In genomic region chr1:61337981-61338848, GRCh38 we compare ENCODE assay signal across 1 cellular context.
TF ChIP-seq lines count a peak whose summit lies in the region.

No MANE protein-coding gene starts in this region.

TF ChIP-seq in HepG2, 621 proteins besides CTCF, POLR2A, EP300 and RAD21 (continued from another document and continues in another):
- TF ChIP-seq, protein P1, sequence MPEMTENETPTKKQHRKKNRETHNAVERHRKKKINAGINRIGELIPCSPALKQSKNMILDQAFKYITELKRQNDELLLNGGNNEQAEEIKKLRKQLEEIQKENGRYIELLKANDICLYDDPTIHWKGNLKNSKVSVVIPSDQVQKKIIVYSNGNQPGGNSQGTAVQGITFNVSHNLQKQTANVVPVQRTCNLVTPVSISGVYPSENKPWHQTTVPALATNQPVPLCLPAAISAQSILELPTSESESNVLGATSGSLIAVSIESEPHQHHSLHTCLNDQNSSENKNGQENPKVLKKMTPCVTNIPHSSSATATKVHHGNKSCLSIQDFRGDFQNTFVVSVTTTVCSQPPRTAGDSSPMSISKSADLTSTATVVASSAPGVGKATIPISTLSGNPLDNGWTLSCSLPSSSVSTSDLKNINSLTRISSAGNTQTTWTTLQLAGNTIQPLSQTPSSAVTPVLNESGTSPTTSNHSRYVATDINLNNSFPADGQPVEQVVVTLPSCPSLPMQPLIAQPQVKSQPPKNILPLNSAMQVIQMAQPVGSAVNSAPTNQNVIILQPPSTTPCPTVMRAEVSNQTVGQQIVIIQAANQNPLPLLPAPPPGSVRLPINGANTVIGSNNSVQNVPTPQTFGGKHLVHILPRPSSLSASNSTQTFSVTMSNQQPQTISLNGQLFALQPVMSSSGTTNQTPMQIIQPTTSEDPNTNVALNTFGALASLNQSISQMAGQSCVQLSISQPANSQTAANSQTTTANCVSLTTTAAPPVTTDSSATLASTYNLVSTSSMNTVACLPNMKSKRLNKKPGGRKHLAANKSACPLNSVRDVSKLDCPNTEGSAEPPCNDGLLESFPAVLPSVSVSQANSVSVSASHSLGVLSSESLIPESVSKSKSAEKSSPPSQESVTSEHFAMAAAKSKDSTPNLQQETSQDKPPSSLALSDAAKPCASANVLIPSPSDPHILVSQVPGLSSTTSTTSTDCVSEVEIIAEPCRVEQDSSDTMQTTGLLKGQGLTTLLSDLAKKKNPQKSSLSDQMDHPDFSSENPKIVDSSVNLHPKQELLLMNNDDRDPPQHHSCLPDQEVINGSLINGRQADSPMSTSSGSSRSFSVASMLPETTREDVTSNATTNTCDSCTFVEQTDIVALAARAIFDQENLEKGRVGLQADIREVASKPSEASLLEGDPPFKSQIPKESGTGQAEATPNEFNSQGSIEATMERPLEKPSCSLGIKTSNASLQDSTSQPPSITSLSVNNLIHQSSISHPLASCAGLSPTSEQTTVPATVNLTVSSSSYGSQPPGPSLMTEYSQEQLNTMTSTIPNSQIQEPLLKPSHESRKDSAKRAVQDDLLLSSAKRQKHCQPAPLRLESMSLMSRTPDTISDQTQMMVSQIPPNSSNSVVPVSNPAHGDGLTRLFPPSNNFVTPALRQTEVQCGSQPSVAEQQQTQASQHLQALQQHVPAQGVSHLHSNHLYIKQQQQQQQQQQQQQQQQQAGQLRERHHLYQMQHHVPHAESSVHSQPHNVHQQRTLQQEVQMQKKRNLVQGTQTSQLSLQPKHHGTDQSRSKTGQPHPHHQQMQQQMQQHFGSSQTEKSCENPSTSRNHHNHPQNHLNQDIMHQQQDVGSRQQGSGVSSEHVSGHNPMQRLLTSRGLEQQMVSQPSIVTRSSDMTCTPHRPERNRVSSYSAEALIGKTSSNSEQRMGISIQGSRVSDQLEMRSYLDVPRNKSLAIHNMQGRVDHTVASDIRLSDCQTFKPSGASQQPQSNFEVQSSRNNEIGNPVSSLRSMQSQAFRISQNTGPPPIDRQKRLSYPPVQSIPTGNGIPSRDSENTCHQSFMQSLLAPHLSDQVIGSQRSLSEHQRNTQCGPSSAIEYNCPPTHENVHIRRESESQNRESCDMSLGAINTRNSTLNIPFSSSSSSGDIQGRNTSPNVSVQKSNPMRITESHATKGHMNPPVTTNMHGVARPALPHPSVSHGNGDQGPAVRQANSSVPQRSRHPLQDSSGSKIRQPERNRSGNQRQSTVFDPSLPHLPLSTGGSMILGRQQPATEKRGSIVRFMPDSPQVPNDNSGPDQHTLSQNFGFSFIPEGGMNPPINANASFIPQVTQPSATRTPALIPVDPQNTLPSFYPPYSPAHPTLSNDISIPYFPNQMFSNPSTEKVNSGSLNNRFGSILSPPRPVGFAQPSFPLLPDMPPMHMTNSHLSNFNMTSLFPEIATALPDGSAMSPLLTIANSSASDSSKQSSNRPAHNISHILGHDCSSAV (CRISPR knock-in tag; IDR thresholded peaks at IDR 0.05; ENCODE audit: borderline replicate concordance) = no peak
- TF ChIP-seq ZNF33A (CRISPR knock-in tag; IDR thresholded peaks at IDR 0.05; ENCODE audit: borderline replicate concordance) (no peak), STAG1 (CRISPR knock-in tag; IDR thresholded peaks at IDR 0.05) (peak; percentile 77), ZNF513 (CRISPR knock-in tag; conservative IDR thresholded peaks at IDR 0.05) (no peak), CBX5 (CRISPR knock-in tag; IDR thresholded peaks at IDR 0.05; ENCODE audit: borderline replicate concordance) (no peak), SRSF9 (IDR thresholded peaks at IDR 0.05; ENCODE audit: borderline replicate concordance, insufficient read depth, low read depth, low read length, poor library complexity, severe bottlenecking) (no peak), ZNF775 (CRISPR knock-in tag; IDR thresholded peaks at IDR 0.05; ENCODE audit: borderline replicate concordance) (no peak), ZNF251 (CRISPR knock-in tag; IDR thresholded peaks at IDR 0.05) (no peak), ZNF607 (CRISPR knock-in tag; IDR thresholded peaks at IDR 0.05; ENCODE audit: borderline replicate concordance) (no peak), NR2F2 (IDR thresholded peaks at IDR 0.05; ENCODE audit: borderline replicate concordance, low read depth) (no peak), NCOA1 (CRISPR knock-in tag; IDR thresholded peaks at IDR 0.05) (no peak), THYN1 (CRISPR knock-in tag; IDR thresholded peaks at IDR 0.05; ENCODE audit: borderline replicate concordance, low read depth) (no peak), RBAK (CRISPR knock-in tag; IDR thresholded peaks at IDR 0.05) (no peak), NR1H2 (CRISPR knock-in tag; IDR thresholded peaks at IDR 0.05; ENCODE audit: borderline replicate concordance, low read depth) (no peak), HIVEP1 (CRISPR knock-in tag; IDR thresholded peaks at IDR 0.05) (no peak; the same call in 1 of the 2 replicates), FOXK2 (IDR thresholded peaks at IDR 0.05) (no peak), SRSF1 (optimal IDR thresholded peaks at IDR 0.05; ENCODE audit: low read depth, low read length) (no peak), ZFP82 (CRISPR knock-in tag; IDR thresholded peaks at IDR 0.05; ENCODE audit: borderline replicate concordance) (no peak), ZNF207 (IDR thresholded peaks at IDR 0.05; ENCODE audit: borderline replicate concordance) (no peak), RBM22 (optimal IDR thresholded peaks at IDR 0.05; ENCODE audit: low read length) (no peak), SALL1 (CRISPR knock-in tag; IDR thresholded peaks at IDR 0.05) (peak; percentile 60; the same call in 1 of the 2 replicates), HNRNPK (IDR thresholded peaks at IDR 0.05; ENCODE audit: low read depth, low read length, poor library complexity, severe bottlenecking) (no peak), KDM1A (CRISPR knock-in tag; IDR thresholded peaks at IDR 0.05) (peak; percentile 50), ZNF746 (CRISPR knock-in tag; IDR thresholded peaks at IDR 0.05) (no peak), NFKB2 (CRISPR knock-in tag; IDR thresholded peaks at IDR 0.05; ENCODE audit: borderline replicate concordance) (no peak), ZBTB14 (CRISPR knock-in tag; IDR thresholded peaks at IDR 0.05) (no peak), ZNF580 (CRISPR knock-in tag; IDR thresholded peaks at IDR 0.05; ENCODE audit: borderline replicate concordance, low read depth) (peak; percentile 53; the same call in 1 of the 2 replicates), MAZ (IDR thresholded peaks at IDR 0.05; ENCODE audit: borderline replicate concordance, low read depth, low read length) (no peak), MAZ (CRISPR knock-in tag; IDR thresholded peaks at IDR 0.05; ENCODE audit: low read depth) (no peak), MATR3 (CRISPR knock-in tag; IDR thresholded peaks at IDR 0.05) (no peak), NCOA2 (CRISPR knock-in tag; IDR thresholded peaks at IDR 0.05) (peak; percentile 70)
- TF ChIP-seq, protein P2, sequence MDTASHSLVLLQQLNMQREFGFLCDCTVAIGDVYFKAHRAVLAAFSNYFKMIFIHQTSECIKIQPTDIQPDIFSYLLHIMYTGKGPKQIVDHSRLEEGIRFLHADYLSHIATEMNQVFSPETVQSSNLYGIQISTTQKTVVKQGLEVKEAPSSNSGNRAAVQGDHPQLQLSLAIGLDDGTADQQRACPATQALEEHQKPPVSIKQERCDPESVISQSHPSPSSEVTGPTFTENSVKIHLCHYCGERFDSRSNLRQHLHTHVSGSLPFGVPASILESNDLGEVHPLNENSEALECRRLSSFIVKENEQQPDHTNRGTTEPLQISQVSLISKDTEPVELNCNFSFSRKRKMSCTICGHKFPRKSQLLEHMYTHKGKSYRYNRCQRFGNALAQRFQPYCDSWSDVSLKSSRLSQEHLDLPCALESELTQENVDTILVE (CRISPR knock-in tag; IDR thresholded peaks at IDR 0.05) = no peak
- TF ChIP-seq, protein P3, sequence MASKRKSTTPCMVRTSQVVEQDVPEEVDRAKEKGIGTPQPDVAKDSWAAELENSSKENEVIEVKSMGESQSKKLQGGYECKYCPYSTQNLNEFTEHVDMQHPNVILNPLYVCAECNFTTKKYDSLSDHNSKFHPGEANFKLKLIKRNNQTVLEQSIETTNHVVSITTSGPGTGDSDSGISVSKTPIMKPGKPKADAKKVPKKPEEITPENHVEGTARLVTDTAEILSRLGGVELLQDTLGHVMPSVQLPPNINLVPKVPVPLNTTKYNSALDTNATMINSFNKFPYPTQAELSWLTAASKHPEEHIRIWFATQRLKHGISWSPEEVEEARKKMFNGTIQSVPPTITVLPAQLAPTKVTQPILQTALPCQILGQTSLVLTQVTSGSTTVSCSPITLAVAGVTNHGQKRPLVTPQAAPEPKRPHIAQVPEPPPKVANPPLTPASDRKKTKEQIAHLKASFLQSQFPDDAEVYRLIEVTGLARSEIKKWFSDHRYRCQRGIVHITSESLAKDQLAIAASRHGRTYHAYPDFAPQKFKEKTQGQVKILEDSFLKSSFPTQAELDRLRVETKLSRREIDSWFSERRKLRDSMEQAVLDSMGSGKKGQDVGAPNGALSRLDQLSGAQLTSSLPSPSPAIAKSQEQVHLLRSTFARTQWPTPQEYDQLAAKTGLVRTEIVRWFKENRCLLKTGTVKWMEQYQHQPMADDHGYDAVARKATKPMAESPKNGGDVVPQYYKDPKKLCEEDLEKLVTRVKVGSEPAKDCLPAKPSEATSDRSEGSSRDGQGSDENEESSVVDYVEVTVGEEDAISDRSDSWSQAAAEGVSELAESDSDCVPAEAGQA (IDR thresholded peaks at IDR 0.05; ENCODE audit: low read depth) = no peak
- TF ChIP-seq, protein P3 (CRISPR knock-in tag; IDR thresholded peaks at IDR 0.05; ENCODE audit: borderline replicate concordance) = no peak; the same call in 1 of the 2 replicates
- TF ChIP-seq, protein P4, sequence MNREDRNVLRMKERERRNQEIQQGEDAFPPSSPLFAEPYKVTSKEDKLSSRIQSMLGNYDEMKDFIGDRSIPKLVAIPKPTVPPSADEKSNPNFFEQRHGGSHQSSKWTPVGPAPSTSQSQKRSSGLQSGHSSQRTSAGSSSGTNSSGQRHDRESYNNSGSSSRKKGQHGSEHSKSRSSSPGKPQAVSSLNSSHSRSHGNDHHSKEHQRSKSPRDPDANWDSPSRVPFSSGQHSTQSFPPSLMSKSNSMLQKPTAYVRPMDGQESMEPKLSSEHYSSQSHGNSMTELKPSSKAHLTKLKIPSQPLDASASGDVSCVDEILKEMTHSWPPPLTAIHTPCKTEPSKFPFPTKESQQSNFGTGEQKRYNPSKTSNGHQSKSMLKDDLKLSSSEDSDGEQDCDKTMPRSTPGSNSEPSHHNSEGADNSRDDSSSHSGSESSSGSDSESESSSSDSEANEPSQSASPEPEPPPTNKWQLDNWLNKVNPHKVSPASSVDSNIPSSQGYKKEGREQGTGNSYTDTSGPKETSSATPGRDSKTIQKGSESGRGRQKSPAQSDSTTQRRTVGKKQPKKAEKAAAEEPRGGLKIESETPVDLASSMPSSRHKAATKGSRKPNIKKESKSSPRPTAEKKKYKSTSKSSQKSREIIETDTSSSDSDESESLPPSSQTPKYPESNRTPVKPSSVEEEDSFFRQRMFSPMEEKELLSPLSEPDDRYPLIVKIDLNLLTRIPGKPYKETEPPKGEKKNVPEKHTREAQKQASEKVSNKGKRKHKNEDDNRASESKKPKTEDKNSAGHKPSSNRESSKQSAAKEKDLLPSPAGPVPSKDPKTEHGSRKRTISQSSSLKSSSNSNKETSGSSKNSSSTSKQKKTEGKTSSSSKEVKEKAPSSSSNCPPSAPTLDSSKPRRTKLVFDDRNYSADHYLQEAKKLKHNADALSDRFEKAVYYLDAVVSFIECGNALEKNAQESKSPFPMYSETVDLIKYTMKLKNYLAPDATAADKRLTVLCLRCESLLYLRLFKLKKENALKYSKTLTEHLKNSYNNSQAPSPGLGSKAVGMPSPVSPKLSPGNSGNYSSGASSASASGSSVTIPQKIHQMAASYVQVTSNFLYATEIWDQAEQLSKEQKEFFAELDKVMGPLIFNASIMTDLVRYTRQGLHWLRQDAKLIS (CRISPR knock-in tag; IDR thresholded peaks at IDR 0.05) = no peak
- TF ChIP-seq, protein P5, sequence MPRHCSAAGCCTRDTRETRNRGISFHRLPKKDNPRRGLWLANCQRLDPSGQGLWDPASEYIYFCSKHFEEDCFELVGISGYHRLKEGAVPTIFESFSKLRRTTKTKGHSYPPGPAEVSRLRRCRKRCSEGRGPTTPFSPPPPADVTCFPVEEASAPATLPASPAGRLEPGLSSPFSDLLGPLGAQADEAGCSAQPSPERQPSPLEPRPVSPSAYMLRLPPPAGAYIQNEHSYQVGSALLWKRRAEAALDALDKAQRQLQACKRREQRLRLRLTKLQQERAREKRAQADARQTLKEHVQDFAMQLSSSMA (CRISPR knock-in tag; IDR thresholded peaks at IDR 0.05) = no peak
